Comparison of ENCODE assay signal across 1 cellular context in genomic region chr5:141188682-141189081, GRCh38. TPM values are rescaled to one million over a fixed set of nuclear protein-coding genes. Genes with fewer than 3 reads are reported as not detected.
"Had no signal": no experiment of that assay in that cellular context is flagged by ENCODE, and none has a peak within 500 bp of the region (broad histone marks: within the 10 kb centered on the region; RNA-seq: fewer than 3 reads in every experiment).

No MANE protein-coding gene starts in this region.

RNA-seq across cellular contexts. Expression of gene PCDHB8, which starts 11.1 kb away (rescaled TPM):
- polyA plus RNA-seq: stomach had no signal
